Comparison of ENCODE assay signal across 9 cellular contexts in genomic region chr11:86116386-86116726, GRCh38. TPM values are rescaled to one million over a fixed set of nuclear protein-coding genes. Genes with fewer than 3 reads are reported as not detected.
DNase-seq lines count a peak whose midpoint lies in the region; ATAC-seq, FAIRE-seq and TF ChIP-seq lines count a peak whose summit lies in the region.
"Had no signal": no experiment of that assay in that cellular context is flagged by ENCODE, and none has a peak within 500 bp of the region (broad histone marks: within the 10 kb centered on the region; RNA-seq: fewer than 3 reads in every experiment).

No MANE protein-coding gene starts in this region.

- no peaks in the 10 kb centered on the region for H3K36me3 ChIP-seq in GM06990 (ENCODE audit: control insufficient read depth, insufficient read depth, low read length)
- H3K36me3 ChIP-seq in astrocyte (ENCODE audit: insufficient read depth, low read length), result no peaks in the 10 kb centered on the region

- peak; percentile 81 for ATAC-seq in GM21367 (IDR thresholded peaks at IDR 0.05; ENCODE audit: unreplicated experiment)
- ATAC-seq in HG03565 (IDR thresholded peaks at IDR 0.05; ENCODE audit: unreplicated experiment), result peak; percentile 92

- peak overlapping the region; percentile 69 for H3K9ac ChIP-seq in astrocyte (ENCODE audit: low read length)

- peak; percentile 9 for FAIRE-seq in astrocyte (lab: Jason Lieb, UNC)

- peaks cover 23% of the 10 kb centered on the region for H3K4me1 ChIP-seq in astrocyte (ENCODE audit: insufficient read depth, low read length)

- H3K27me3 ChIP-seq in GM06990 (replicated peaks; ENCODE audit: control insufficient read depth, insufficient read depth, low read length), result no peaks in the 10 kb centered on the region
- H3K27me3 ChIP-seq in astrocyte (ENCODE audit: insufficient read depth, low read length), result no peaks in the 10 kb centered on the region

- no peaks in the 10 kb centered on the region for H3K9me3 ChIP-seq in astrocyte (ENCODE audit: insufficient read depth, low read depth, low read length)

- H3K4me2 ChIP-seq in astrocyte (ENCODE audit: low read length), result peak overlapping the region; percentile 77

- H3K4me3 ChIP-seq in GM06990 (replicated peaks; ENCODE audit: low read depth, low read length) (peak overlapping the region; percentile 39; the same call in 1 of the 2 replicates), astrocyte (ENCODE audit: insufficient read depth, low read depth, low read length) (no peak overlapping the region)
- H3K4me3 ChIP-seq: lung had no signal

- TF ChIP-seq CTCF in GM06990 (IDR thresholded peaks at IDR 0.05; ENCODE audit: insufficient read depth, low read length, poor library complexity, severe bottlenecking) (no peak), astrocyte (IDR thresholded peaks at IDR 0.05; ENCODE audit: insufficient read depth, low read depth, low read length) (no peak)

- no peaks in the 10 kb centered on the region for H3K36me3 Mint-ChIP-seq in astrocyte (ENCODE audit: low read depth, unreplicated experiment)

- no peaks in the 10 kb centered on the region for H3K27me3 Mint-ChIP-seq in astrocyte (ENCODE audit: low read depth, unreplicated experiment)

- peak overlapping the region; percentile 18 for H2AFZ ChIP-seq in astrocyte (ENCODE audit: low read depth, low read length)

- no peak overlapping the region for H3K4me3 Mint-ChIP-seq in astrocyte (ENCODE audit: unreplicated experiment)

- H3K27ac Mint-ChIP-seq in astrocyte (ENCODE audit: unreplicated experiment), result peak overlapping the region; percentile 60

- peak overlapping the region; percentile 84 for H3K27ac ChIP-seq in astrocyte (ENCODE audit: low read depth, low read length)

- peaks cover 3% of the 10 kb centered on the region for H3K9me3 Mint-ChIP-seq in astrocyte (ENCODE audit: unreplicated experiment)

- no peaks in the 10 kb centered on the region for H4K20me1 ChIP-seq in astrocyte (ENCODE audit: insufficient read depth, low read length)

- H3K79me2 ChIP-seq in astrocyte (ENCODE audit: insufficient read depth, low read length), result no peaks in the 10 kb centered on the region

- DNase-seq in GM06990 (ENCODE audit: extremely low read depth, insufficient read length) (no peak), astrocyte (ENCODE audit: low read depth) (peak; percentile 99), smooth muscle cell of the brain vasculature (ENCODE audit: low read depth, low spot score) (peak; percentile 3), NCI-H446 (lab: John Stamatoyannopoulos, UW) (no peak), SIG-M5 treated with dmso at 0.1 percent for 504 hours (lab: John Stamatoyannopoulos, UW; ENCODE audit: unreplicated experiment) (no peak), NCI-H2029 treated with DMSO at 0.1 percent for 48 hours (lab: John Stamatoyannopoulos, UW) (no peak)

- peaks cover 23% of the 10 kb centered on the region for H3K4me1 Mint-ChIP-seq in astrocyte (ENCODE audit: low read depth, unreplicated experiment)

RNA-seq across cellular contexts. Expression of gene PICALM, which starts 47.5 kb away (rescaled TPM):
- total RNA-seq in astrocyte, result 254 and 260 TPM in 2 replicates

Comparison
In these comparisons a context has a peak if more than half of its experiments do, and no peak if none do; other contexts are left out.
1. DNase-seq: peak in astrocyte (single experiment) and smooth muscle cell of the brain vasculature (single experiment); none in GM06990 (single experiment), NCI-H446 (0 of 2), SIG-M5 treated with dmso at 0.1 percent for 504 hours (single experiment) and NCI-H2029 treated with DMSO at 0.1 percent for 48 hours (single experiment).